In the genomic region with DNA sequence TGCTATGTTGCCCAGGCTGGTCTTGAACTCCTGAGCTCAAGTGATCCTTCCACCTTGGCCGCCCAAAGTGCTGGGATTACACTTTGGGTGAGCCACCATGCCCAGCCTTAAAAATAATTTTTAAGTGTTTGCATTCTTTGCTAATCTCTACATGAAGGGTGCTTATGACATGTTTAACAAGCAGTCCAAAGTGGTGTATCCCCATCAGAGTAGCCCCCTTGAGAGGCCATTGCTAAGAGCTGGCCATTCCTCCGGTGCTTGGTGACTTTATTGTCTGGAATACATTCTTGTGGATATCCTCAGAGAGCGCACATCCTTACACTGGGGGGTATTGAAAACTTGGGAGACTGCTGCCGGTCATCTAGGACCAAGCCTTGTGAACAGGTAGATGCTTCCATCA, we compare ENCODE assay signal across 1 cellular context.
TF ChIP-seq lines count a peak whose summit lies in the region.

No MANE protein-coding gene starts in this region.

TF ChIP-seq in GM23338, 12 proteins besides CTCF, POLR2A, EP300 and RAD21 (continued from another document):
- TF ChIP-seq, protein P1, sequence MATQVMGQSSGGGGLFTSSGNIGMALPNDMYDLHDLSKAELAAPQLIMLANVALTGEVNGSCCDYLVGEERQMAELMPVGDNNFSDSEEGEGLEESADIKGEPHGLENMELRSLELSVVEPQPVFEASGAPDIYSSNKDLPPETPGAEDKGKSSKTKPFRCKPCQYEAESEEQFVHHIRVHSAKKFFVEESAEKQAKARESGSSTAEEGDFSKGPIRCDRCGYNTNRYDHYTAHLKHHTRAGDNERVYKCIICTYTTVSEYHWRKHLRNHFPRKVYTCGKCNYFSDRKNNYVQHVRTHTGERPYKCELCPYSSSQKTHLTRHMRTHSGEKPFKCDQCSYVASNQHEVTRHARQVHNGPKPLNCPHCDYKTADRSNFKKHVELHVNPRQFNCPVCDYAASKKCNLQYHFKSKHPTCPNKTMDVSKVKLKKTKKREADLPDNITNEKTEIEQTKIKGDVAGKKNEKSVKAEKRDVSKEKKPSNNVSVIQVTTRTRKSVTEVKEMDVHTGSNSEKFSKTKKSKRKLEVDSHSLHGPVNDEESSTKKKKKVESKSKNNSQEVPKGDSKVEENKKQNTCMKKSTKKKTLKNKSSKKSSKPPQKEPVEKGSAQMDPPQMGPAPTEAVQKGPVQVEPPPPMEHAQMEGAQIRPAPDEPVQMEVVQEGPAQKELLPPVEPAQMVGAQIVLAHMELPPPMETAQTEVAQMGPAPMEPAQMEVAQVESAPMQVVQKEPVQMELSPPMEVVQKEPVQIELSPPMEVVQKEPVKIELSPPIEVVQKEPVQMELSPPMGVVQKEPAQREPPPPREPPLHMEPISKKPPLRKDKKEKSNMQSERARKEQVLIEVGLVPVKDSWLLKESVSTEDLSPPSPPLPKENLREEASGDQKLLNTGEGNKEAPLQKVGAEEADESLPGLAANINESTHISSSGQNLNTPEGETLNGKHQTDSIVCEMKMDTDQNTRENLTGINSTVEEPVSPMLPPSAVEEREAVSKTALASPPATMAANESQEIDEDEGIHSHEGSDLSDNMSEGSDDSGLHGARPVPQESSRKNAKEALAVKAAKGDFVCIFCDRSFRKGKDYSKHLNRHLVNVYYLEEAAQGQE (IDR thresholded peaks at IDR 0.05; ENCODE audit: unreplicated experiment) = no peak
- TF ChIP-seq POLR2AphosphoS5 (IDR thresholded peaks at IDR 0.05; ENCODE audit: low read depth) (no peak), NANOG (IDR thresholded peaks at IDR 0.05; ENCODE audit: borderline replicate concordance) (no peak), ZNF331 (CRISPR knock-in tag; IDR thresholded peaks at IDR 0.05; ENCODE audit: low read depth) (no peak), JUNB (IDR thresholded peaks at IDR 0.05; ENCODE audit: unreplicated experiment) (no peak), EZH2phosphoT487 (IDR thresholded peaks at IDR 0.05; ENCODE audit: unreplicated experiment) (no peak), EZH2 (IDR thresholded peaks at IDR 0.05; ENCODE audit: low read depth, unreplicated experiment) (no peak), ZNF114 (CRISPR knock-in tag; IDR thresholded peaks at IDR 0.05) (no peak), STAT1 (IDR thresholded peaks at IDR 0.05; ENCODE audit: unreplicated experiment) (no peak)
- TF ChIP-seq, protein P2, sequence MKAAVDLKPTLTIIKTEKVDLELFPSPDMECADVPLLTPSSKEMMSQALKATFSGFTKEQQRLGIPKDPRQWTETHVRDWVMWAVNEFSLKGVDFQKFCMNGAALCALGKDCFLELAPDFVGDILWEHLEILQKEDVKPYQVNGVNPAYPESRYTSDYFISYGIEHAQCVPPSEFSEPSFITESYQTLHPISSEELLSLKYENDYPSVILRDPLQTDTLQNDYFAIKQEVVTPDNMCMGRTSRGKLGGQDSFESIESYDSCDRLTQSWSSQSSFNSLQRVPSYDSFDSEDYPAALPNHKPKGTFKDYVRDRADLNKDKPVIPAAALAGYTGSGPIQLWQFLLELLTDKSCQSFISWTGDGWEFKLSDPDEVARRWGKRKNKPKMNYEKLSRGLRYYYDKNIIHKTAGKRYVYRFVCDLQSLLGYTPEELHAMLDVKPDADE (IDR thresholded peaks at IDR 0.05) = no peak
- TF ChIP-seq, protein P3, sequence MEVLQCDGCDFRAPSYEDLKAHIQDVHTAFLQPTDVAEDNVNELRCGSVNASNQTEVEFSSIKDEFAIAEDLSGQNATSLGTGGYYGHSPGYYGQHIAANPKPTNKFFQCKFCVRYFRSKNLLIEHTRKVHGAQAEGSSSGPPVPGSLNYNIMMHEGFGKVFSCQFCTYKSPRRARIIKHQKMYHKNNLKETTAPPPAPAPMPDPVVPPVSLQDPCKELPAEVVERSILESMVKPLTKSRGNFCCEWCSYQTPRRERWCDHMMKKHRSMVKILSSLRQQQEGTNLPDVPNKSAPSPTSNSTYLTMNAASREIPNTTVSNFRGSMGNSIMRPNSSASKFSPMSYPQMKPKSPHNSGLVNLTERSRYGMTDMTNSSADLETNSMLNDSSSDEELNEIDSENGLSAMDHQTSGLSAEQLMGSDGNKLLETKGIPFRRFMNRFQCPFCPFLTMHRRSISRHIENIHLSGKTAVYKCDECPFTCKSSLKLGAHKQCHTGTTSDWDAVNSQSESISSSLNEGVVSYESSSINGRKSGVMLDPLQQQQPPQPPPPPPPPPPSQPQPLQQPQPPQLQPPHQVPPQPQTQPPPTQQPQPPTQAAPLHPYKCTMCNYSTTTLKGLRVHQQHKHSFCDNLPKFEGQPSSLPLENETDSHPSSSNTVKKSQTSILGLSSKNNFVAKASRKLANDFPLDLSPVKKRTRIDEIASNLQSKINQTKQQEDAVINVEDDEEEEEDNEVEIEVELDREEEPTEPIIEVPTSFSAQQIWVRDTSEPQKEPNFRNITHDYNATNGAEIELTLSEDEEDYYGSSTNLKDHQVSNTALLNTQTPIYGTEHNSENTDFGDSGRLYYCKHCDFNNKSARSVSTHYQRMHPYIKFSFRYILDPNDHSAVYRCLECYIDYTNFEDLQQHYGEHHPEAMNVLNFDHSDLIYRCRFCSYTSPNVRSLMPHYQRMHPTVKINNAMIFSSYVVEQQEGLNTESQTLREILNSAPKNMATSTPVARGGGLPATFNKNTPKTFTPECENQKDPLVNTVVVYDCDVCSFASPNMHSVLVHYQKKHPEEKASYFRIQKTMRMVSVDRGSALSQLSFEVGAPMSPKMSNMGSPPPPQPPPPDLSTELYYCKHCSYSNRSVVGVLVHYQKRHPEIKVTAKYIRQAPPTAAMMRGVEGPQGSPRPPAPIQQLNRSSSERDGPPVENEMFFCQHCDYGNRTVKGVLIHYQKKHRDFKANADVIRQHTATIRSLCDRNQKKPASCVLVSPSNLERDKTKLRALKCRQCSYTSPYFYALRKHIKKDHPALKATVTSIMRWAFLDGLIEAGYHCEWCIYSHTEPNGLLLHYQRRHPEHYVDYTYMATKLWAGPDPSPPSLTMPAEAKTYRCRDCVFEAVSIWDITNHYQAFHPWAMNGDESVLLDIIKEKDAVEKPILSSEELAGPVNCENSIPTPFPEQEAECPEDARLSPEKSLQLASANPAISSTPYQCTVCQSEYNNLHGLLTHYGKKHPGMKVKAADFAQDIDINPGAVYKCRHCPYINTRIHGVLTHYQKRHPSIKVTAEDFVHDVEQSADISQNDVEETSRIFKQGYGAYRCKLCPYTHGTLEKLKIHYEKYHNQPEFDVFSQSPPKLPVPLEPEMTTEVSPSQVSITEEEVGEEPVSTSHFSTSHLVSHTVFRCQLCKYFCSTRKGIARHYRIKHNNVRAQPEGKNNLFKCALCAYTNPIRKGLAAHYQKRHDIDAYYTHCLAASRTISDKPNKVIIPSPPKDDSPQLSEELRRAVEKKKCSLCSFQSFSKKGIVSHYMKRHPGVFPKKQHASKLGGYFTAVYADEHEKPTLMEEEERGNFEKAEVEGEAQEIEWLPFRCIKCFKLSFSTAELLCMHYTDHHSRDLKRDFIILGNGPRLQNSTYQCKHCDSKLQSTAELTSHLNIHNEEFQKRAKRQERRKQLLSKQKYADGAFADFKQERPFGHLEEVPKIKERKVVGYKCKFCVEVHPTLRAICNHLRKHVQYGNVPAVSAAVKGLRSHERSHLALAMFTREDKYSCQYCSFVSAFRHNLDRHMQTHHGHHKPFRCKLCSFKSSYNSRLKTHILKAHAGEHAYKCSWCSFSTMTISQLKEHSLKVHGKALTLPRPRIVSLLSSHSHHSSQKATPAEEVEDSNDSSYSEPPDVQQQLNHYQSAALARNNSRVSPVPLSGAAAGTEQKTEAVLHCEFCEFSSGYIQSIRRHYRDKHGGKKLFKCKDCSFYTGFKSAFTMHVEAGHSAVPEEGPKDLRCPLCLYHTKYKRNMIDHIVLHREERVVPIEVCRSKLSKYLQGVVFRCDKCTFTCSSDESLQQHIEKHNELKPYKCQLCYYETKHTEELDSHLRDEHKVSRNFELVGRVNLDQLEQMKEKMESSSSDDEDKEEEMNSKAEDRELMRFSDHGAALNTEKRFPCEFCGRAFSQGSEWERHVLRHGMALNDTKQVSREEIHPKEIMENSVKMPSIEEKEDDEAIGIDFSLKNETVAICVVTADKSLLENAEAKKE (CRISPR knock-in tag; IDR thresholded peaks at IDR 0.05) = no peak
